Comparison of ENCODE assay signal across 8 cellular contexts in genomic region chr6:36985963-36986703, GRCh38. TPM values are rescaled to one million over a fixed set of nuclear protein-coding genes. Genes with fewer than 3 reads are reported as not detected.
DNase-seq lines count a peak whose midpoint lies in the region; ATAC-seq and TF ChIP-seq lines count a peak whose summit lies in the region.

A gene with protein sequence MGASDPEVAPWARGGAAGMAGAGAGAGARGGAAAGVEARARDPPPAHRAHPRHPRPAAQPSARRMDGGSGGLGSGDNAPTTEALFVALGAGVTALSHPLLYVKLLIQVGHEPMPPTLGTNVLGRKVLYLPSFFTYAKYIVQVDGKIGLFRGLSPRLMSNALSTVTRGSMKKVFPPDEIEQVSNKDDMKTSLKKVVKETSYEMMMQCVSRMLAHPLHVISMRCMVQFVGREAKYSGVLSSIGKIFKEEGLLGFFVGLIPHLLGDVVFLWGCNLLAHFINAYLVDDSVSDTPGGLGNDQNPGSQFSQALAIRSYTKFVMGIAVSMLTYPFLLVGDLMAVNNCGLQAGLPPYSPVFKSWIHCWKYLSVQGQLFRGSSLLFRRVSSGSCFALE (minus strand): TSS chr6:36986196. CDS start chr6:36986173, 23 bp downstream.

- CTCF ChIA-PET in AG04449 (lab: Yijun Ruan, JAX) (interaction anchor here (0.9 to 5.5 kb wide), 8 partner anchors 9 to 225 kb away, joined by 3 to 24 read pairs (median 4); partner anchors contain the start of gene C6orf89), activated B cell treated with CpG ODN at 0.5 μM for 24 hours (lab: Charles Lee) (interaction anchor here (0.9 to 12.5 kb wide), 9 partner anchors 18 to 224 kb away, joined by 3 to 167 read pairs (median 4); no protein-coding TSS in a partner anchor)

- no peaks in the 10 kb centered on the region for H3K9me3 Mint-ChIP-seq in activated B cell treated with CpG ODN at 0.5 μM for 24 hours

- peak; percentile 62 for ATAC-seq in GM18870 (IDR thresholded peaks at IDR 0.05; ENCODE audit: unreplicated experiment)
- ATAC-seq in HG03108 (IDR thresholded peaks at IDR 0.05; ENCODE audit: unreplicated experiment), result peak; percentile 82
- peak; percentile 87 for ATAC-seq in activated B cell treated with CpG ODN at 0.5 μM for 24 hours (ENCODE audit: low read depth)

- H3K36me3 Mint-ChIP-seq in activated B cell treated with CpG ODN at 0.5 μM for 24 hours (ENCODE audit: low read depth), result peaks cover 16% of the 10 kb centered on the region

- POLR2A ChIA-PET in AG04449 (lab: Yijun Ruan, JAX), result interaction anchor here (0.7 to 1.6 kb wide), 11 partner anchors 8 to 220 kb away, joined by 3 to 6 read pairs (median 4); partner anchors contain the start of genes C6orf89 and PPIL1
- POLR2A ChIA-PET in activated B cell treated with CpG ODN at 0.5 μM for 24 hours (lab: Charles Lee), result interaction anchor here (0.6 to 5.3 kb wide), 22 partner anchors 8 to 862 kb away, joined by 3 to 209 read pairs (median 6); partner anchors contain the start of genes C6orf89, FGD2, PI16 and PPIL1

- H3K27ac Mint-ChIP-seq in activated B cell treated with CpG ODN at 0.5 μM for 24 hours, result peak within 1 kb of the TSS; percentile 91

- intact Hi-C loops in activated B cell treated with CpG ODN at 0.5 μM for 24 hours (cut with micrococcal nuclease), result loop anchor here (1.0 to 5.0 kb wide), 4 partner anchors 18 to 831 kb away; partner anchors contain the start of genes C6orf89 and ZFAND3

- peak; percentile 19 for DNase-seq in AG04449 (ENCODE audit: low read depth, low spot score)
- DNase-seq in NCI-H2196 treated with DMSO at 0.1 percent for 48 hours (lab: John Stamatoyannopoulos, UW; ENCODE audit: unreplicated experiment), result peak; percentile 65
- DNase-seq in activated B cell treated with CpG ODN at 0.5 μM for 24 hours, result peak; percentile 96
- DNase-seq in cardiac fibroblast (ENCODE audit: low read depth in 2 of 2), result peak; percentile 86 to 94
- peak; percentile 86 for DNase-seq in iris pigment epithelial cell (ENCODE audit: low read depth)
- DNase-seq in stimulated activated CD4-positive, alpha-beta T cell treated with anti-CD3 and anti-CD28 coated beads, Interleukin-12 subunit alpha, Interleukin-12 subunit beta, amount 100 ng/mL, for 24 hours (ENCODE audit: low read depth in 2 of 2), result peak; percentile 75 to 77

- H3K4me3 Mint-ChIP-seq in activated B cell treated with CpG ODN at 0.5 μM for 24 hours, result peak within 1 kb of the TSS; percentile 96

- peaks cover 20% of the 10 kb centered on the region for H3K4me1 Mint-ChIP-seq in activated B cell treated with CpG ODN at 0.5 μM for 24 hours

- no peaks in the 10 kb centered on the region for H3K27me3 Mint-ChIP-seq in activated B cell treated with CpG ODN at 0.5 μM for 24 hours

- peak within 1 kb of the TSS; percentile 99 for H3K4me3 ChIP-seq in AG04449 (ENCODE audit: low read depth, low read length)
- H3K4me3 ChIP-seq in cardiac fibroblast (replicated peaks in 1 of 2; ENCODE audit: low read depth in 2 of 2, low read length in 2 of 2), result peak within 1 kb of the TSS; percentile 100

- no peak for TF ChIP-seq CTCF in AG04449 (IDR thresholded peaks at IDR 0.05; ENCODE audit: insufficient read depth, low read length, missing control alignments)
- TF ChIP-seq CTCF in activated B cell treated with CpG ODN at 0.5 μM for 24 hours (IDR thresholded peaks at IDR 0.05), result no peak
- no peak for TF ChIP-seq CTCF in cardiac fibroblast (IDR thresholded peaks at IDR 0.05; ENCODE audit: low read depth, low read length)

RNA-seq across cellular contexts. Expression of the gene that starts here (rescaled TPM):
- total RNA-seq in activated B cell treated with CpG ODN at 0.5 μM for 24 hours, result 128 and 133 TPM in 2 replicates

Comparison
In these comparisons a context has a peak if more than half of its experiments do, and no peak if none do; other contexts are left out.
1. Peak in every context shown above with its lines: DNase-seq, ATAC-seq and H3K4me3 ChIP-seq.
2. DNase-seq: peak in every context shown above with its lines; median percentile 96 in activated B cell treated with CpG ODN at 0.5 μM for 24 hours; 90 in cardiac fibroblast; 86 in iris pigment epithelial cell; 76 in stimulated activated CD4-positive, alpha-beta T cell treated with anti-CD3 and anti-CD28 coated beads, Interleukin-12 subunit alpha, Interleukin-12 subunit beta, amount 100 ng/mL, for 24 hours; 65 in NCI-H2196 treated with DMSO at 0.1 percent for 48 hours; 19 in AG04449.